Comparison of ENCODE assay signal across 17 cellular contexts in genomic region chrX:35665311-35665710, GRCh38.
DNase-seq lines count a peak whose midpoint lies in the region; ATAC-seq, FAIRE-seq and TF ChIP-seq lines count a peak whose summit lies in the region.
"Had no signal": no experiment of that assay in that cellular context is flagged by ENCODE, and none has a peak within 500 bp of the region (broad histone marks: within the 10 kb centered on the region; RNA-seq: fewer than 3 reads in every experiment).

No MANE protein-coding gene starts in this region.

- H3K27ac ChIP-seq in A673 (ENCODE audit: low read depth, low read length, poor library complexity, severe bottlenecking) (no peak overlapping the region), mammary epithelial cell (ENCODE audit: insufficient read depth, low read depth, low read length) (no peak overlapping the region), mesenchymal stem cell (ENCODE audit: low read length, poor library complexity, severe bottlenecking) (no peak overlapping the region)
- H3K27ac ChIP-seq: A549, HL-60 had no signal

- H3K36me3 ChIP-seq in A673 (ENCODE audit: insufficient read depth, low read length, poor library complexity, severe bottlenecking) (no peaks in the 10 kb centered on the region), mammary epithelial cell (ENCODE audit: insufficient read depth, low read length) (no peaks in the 10 kb centered on the region), mesenchymal stem cell (ENCODE audit: control insufficient read depth in 1 of 2, insufficient read depth in 2 of 2, low read depth in 1 of 2, low read length in 2 of 2) (no peaks in the 10 kb centered on the region)

- CTCF ChIA-PET in A673 (lab: Charles Lee) = no interaction called here
- CTCF ChIA-PET in mammary epithelial cell (lab: Charles Lee; ENCODE audit: low non-redundant PET) = no interaction called here

- H3K4me1 ChIP-seq in A673 (ENCODE audit: insufficient read depth, low read length, poor library complexity, severe bottlenecking) = no peaks in the 10 kb centered on the region
- H3K4me1 ChIP-seq in mammary epithelial cell (ENCODE audit: insufficient read depth, low read length) = no peaks in the 10 kb centered on the region
- H3K4me1 ChIP-seq in mesenchymal stem cell (ENCODE audit: control insufficient read depth, insufficient read depth, low read depth, low read length) = no peaks in the 10 kb centered on the region
- H3K4me1 ChIP-seq: A549 had no signal

- in situ Hi-C loops in mammary epithelial cell (cut with MboI; ENCODE audit: low sequenced_read_pairs in 2 of 2) = no loop called here

- no peak overlapping the region for H2BK120ac ChIP-seq in mesenchymal stem cell (ENCODE audit: low read depth, low read length)

- TF ChIP-seq CTCF in A673 (conservative IDR thresholded peaks at IDR 0.05; ENCODE audit: low read depth, low read length) = no peak
- no peak for TF ChIP-seq CTCF in mammary epithelial cell (conservative IDR thresholded peaks at IDR 0.05 in 1 of 2, IDR thresholded peaks at IDR 0.05 in 1 of 2; ENCODE audit: extremely low read depth in 1 of 2, insufficient read depth in 1 of 2, low read depth in 1 of 2, low read length in 2 of 2)

- no peak overlapping the region for H3K9ac ChIP-seq in mammary epithelial cell (ENCODE audit: insufficient read depth, low read length)
- no peak overlapping the region for H3K9ac ChIP-seq in mesenchymal stem cell (ENCODE audit: low read length)

- DNase-seq in A673 (ENCODE audit: low spot score) = peak; percentile 2
- peak; percentile 1 for DNase-seq in HPDE6-E6E7 (ENCODE audit: extremely low spot score)
- peak; percentile 3 for DNase-seq in mammary epithelial cell
- DNase-seq in mesenchymal stem cell = peak; percentile 7
- DNase-seq in stimulated activated CD4-positive, alpha-beta T cell treated with anti-CD3 and anti-CD28 coated beads, Interleukin-4, amount 100 ng/mL, for 1 hour = no peak
- no peak for DNase-seq in GM12892 (ENCODE audit: insufficient read length)
- DNase-seq in SKM-1 (lab: John Stamatoyannopoulos, UW; ENCODE audit: unreplicated experiment) = no peak
- DNase-seq: C1 segment of cervical spinal cord, KG1, NCI-H1436, NCI-H2029 treated with DMSO at 0.1 percent for 48 hours, NCI-H446 treated with DMSO at 0.1 percent for 48 hours had no signal

- no peak overlapping the region for H3K14ac ChIP-seq in mesenchymal stem cell (ENCODE audit: low read length in 2 of 2)

- no peak overlapping the region for H2BK15ac ChIP-seq in mesenchymal stem cell (ENCODE audit: low read depth, poor library complexity, severe bottlenecking)

- no peak overlapping the region for H3K23ac ChIP-seq in mesenchymal stem cell (ENCODE audit: low read length in 2 of 2)

- BruUV-seq in A673 (replicated peaks; lab: Mats Ljungman, UMichigan) (no TSS peak), mammary epithelial cell (replicated peaks; lab: Mats Ljungman, UMichigan) (no TSS peak)

- H3K79me1 ChIP-seq in mesenchymal stem cell (replicated peaks; ENCODE audit: low read length, poor library complexity, severe bottlenecking) = no peaks in the 10 kb centered on the region

- no peak overlapping the region for H4K8ac ChIP-seq in mesenchymal stem cell (ENCODE audit: low read length)

- H4K91ac ChIP-seq in mesenchymal stem cell (ENCODE audit: low read length) = no peak overlapping the region

- TF ChIP-seq POLR2A in GM12892 (IDR thresholded peaks at IDR 0.05; ENCODE audit: low read depth, low read length) = no peak

- no peak overlapping the region for H3K18ac ChIP-seq in mesenchymal stem cell (ENCODE audit: low read depth in 1 of 2, low read length in 2 of 2)

- POLR2A ChIA-PET in A673 (lab: Charles Lee; ENCODE audit: low non-redundant PET) = no interaction called here

- FAIRE-seq in GM12892 (lab: Jason Lieb, UNC) = no peak
- FAIRE-seq: H54, HepG2 had no signal

- H2AK5ac ChIP-seq in mesenchymal stem cell (ENCODE audit: low read length, severe bottlenecking) = no peak overlapping the region

- no peaks in the 10 kb centered on the region for H4K20me1 ChIP-seq in mammary epithelial cell (ENCODE audit: insufficient read depth, low read length)

- dilution Hi-C loops in mammary epithelial cell (cut with HindIII; ENCODE audit: low sequenced_read_pairs) = no loop called here

- H3K4ac ChIP-seq in mesenchymal stem cell (ENCODE audit: low read depth in 1 of 2, low read length in 2 of 2) = no peak overlapping the region

- H3K4me2 ChIP-seq in mammary epithelial cell (ENCODE audit: insufficient read depth, low read depth, low read length) (no peak overlapping the region), mesenchymal stem cell (ENCODE audit: low read length, poor library complexity, severe bottlenecking) (no peak overlapping the region)
- H3K4me2 ChIP-seq: A549 had no signal

- H2AFZ ChIP-seq in mammary epithelial cell (ENCODE audit: low read depth, low read length) (no peak overlapping the region), mesenchymal stem cell (ENCODE audit: low read depth, low read length) (no peak overlapping the region)

- no peaks in the 10 kb centered on the region for H3K79me2 ChIP-seq in mammary epithelial cell (ENCODE audit: insufficient read depth, low read length)

- intact Hi-C loops in A673 (cut with micrococcal nuclease; ENCODE audit: unreplicated experiment) = no loop called here
- intact Hi-C loops in mammary epithelial cell (cut with micrococcal nuclease) = no loop called here

- no peak for ATAC-seq in HG02759 (IDR thresholded peaks at IDR 0.05; ENCODE audit: unreplicated experiment)
- ATAC-seq: A549, HepG2 had no signal

- H3K9me3 ChIP-seq in A673 (ENCODE audit: low read depth, low read length, poor library complexity, severe bottlenecking) = peaks cover 5% of the 10 kb centered on the region
- no peaks in the 10 kb centered on the region for H3K9me3 ChIP-seq in mammary epithelial cell (replicated peaks; ENCODE audit: insufficient read depth, low read length)
- H3K9me3 ChIP-seq in mesenchymal stem cell (ENCODE audit: control insufficient read depth, low read length) = no peaks in the 10 kb centered on the region
- H3K9me3 ChIP-seq: A549 had no signal

- H2BK5ac ChIP-seq in mesenchymal stem cell (ENCODE audit: low read depth, low read length, poor library complexity, severe bottlenecking) = no peak overlapping the region

- no peak overlapping the region for H2BK12ac ChIP-seq in mesenchymal stem cell (ENCODE audit: low read length in 2 of 2)

- H3K27me3 ChIP-seq in A673 (replicated peaks; ENCODE audit: insufficient read depth, low read depth, low read length, poor library complexity) = no peaks in the 10 kb centered on the region
- H3K27me3 ChIP-seq in mammary epithelial cell (ENCODE audit: insufficient read depth, low read length) = no peaks in the 10 kb centered on the region
- no peaks in the 10 kb centered on the region for H3K27me3 ChIP-seq in mesenchymal stem cell (ENCODE audit: control insufficient read depth in 1 of 2, insufficient read depth in 1 of 2, low read length in 2 of 2)

- H3K4me3 ChIP-seq in A673 (ENCODE audit: low read depth, low read length, poor library complexity, severe bottlenecking) (no peak overlapping the region), mammary epithelial cell (replicated peaks in 1 of 3; ENCODE audit: insufficient read depth in 1 of 3, low read depth in 2 of 3, low read length in 3 of 3) (no peak overlapping the region), mesenchymal stem cell (ENCODE audit: insufficient read depth in 1 of 2, low read depth in 1 of 2, low read length in 2 of 2) (no peak overlapping the region)
- H3K4me3 ChIP-seq: A549 had no signal

Comparison
In these comparisons a context has a peak if more than half of its experiments do, and no peak if none do; other contexts are left out.
1. DNase-seq: peak in A673 (single experiment), HPDE6-E6E7 (single experiment), mammary epithelial cell (single experiment) and mesenchymal stem cell (single experiment); none in stimulated activated CD4-positive, alpha-beta T cell treated with anti-CD3 and anti-CD28 coated beads, Interleukin-4, amount 100 ng/mL, for 1 hour (single experiment), GM12892 (single experiment) and SKM-1 (single experiment).